In genomic region chr10:80204801-80205477, GRCh38 we compare ENCODE assay signal across 8 cellular contexts. TPM values are rescaled to one million over a fixed set of nuclear protein-coding genes. Genes with fewer than 3 reads are reported as not detected.
DNase-seq lines count a peak whose midpoint lies in the region; ATAC-seq and TF ChIP-seq lines count a peak whose summit lies in the region.

No MANE protein-coding gene starts in this region.

- peaks cover 0 to 6% (median 4%) of the 10 kb centered on the region in 3 donors for H3K36me3 Mint-ChIP-seq in immature natural killer cell

- no TSS peak for BruUV-seq in OCI-LY7 (replicated peaks; lab: Mats Ljungman, UMichigan)

- H3K79me2 ChIP-seq in OCI-LY7 (ENCODE audit: insufficient read depth, low read depth, low read length): peaks cover 53% of the 10 kb centered on the region

- peak overlapping the region; percentile 88 to 96 (median 92) for H3K4me3 Mint-ChIP-seq in immature natural killer cell

- CTCF ChIA-PET in OCI-LY7 (lab: Charles Lee; ENCODE audit: unreplicated experiment): interaction anchor here (2.2 kb wide), 1 partner anchor 17 kb away, joined by 15 read pairs; no protein-coding TSS in a partner anchor

- H3K4me2 ChIP-seq in OCI-LY7 (ENCODE audit: low read length): peak overlapping the region; percentile 99

- peak overlapping the region; percentile 62 for H3K27ac ChIP-seq in OCI-LY7 (ENCODE audit: low read depth, low read length, poor library complexity, severe bottlenecking)

- in situ Hi-C loops in astrocyte of the spinal cord (cut with HindIII; ENCODE audit: low sequenced_read_pairs): no loop called here

- H3K36me3 ChIP-seq in OCI-LY7 (ENCODE audit: insufficient read depth, low read length): 0 out of 2 replicates have a peak, but pooled peaks cover 7% of the 10 kb centered on the region

- intact Hi-C loops in OCI-LY7 (cut with micrococcal nuclease; ENCODE audit: unreplicated experiment): loop anchor here (1.0 to 10.0 kb wide), 5 partner anchors 18 to 960 kb away; no protein-coding TSS in a partner anchor

- H3K9me3 ChIP-seq in OCI-LY7 (ENCODE audit: low read length): no peaks in the 10 kb centered on the region

- peak; percentile 40 for ATAC-seq in HG02642 (IDR thresholded peaks at IDR 0.05; ENCODE audit: poor library complexity, unreplicated experiment)

- 0 out of 2 replicates have a peak overlapping the region, but pooled peaks have one; percentile 96 for H2AFZ ChIP-seq in OCI-LY7 (ENCODE audit: low read length)

- DNase-seq in NCI-H146 (lab: John Stamatoyannopoulos, UW) (peak; percentile 52), NCI-H146 treated with DMSO at 0.1 percent for 48 hours (lab: John Stamatoyannopoulos, UW; ENCODE audit: unreplicated experiment) (no peak), OCI-LY7 (ENCODE audit: low spot score) (peak; percentile 53), astrocyte of the spinal cord (ENCODE audit: low read depth, low spot score) (peak; percentile 28), immature natural killer cell (peak; percentile 60 to 70 (median 69))
- peak; percentile 40 to 42 for DNase-seq in stimulated activated CD4-positive, alpha-beta T cell treated with anti-CD3 and anti-CD28 coated beads, Interleukin-2, amount 100 ng/mL, for 24 hours
- no peak for DNase-seq in NK-92 treated with Interleukin-12 subunit alpha and Interleukin-12 subunit beta, amount 100 ng/mL, for 24 hours (lab: John Stamatoyannopoulos, UW)

- H4K20me1 ChIP-seq in OCI-LY7 (ENCODE audit: insufficient read depth, low read length): peaks cover 12% of the 10 kb centered on the region; the same call in 1 of the 2 replicates

- H3K4me1 ChIP-seq in OCI-LY7 (ENCODE audit: insufficient read depth, low read length, poor library complexity, severe bottlenecking): peaks cover 49% of the 10 kb centered on the region

- H3K4me3 ChIP-seq in OCI-LY7 (ENCODE audit: low read depth, low read length, poor library complexity, severe bottlenecking): peak overlapping the region; percentile 80
- peak overlapping the region; percentile 81 for H3K4me3 ChIP-seq in astrocyte of the spinal cord (ENCODE audit: low read depth, low read length)

- POLR2A ChIA-PET in OCI-LY7 (lab: Charles Lee): interaction anchor here (1.5 to 4.2 kb wide), 2 partner anchors 17 to 29 kb away, joined by 4 to 36 read pairs; no protein-coding TSS in a partner anchor

- no peaks in the 10 kb centered on the region for H3K9me3 Mint-ChIP-seq in immature natural killer cell

- no peaks in the 10 kb centered on the region for H3K9me2 ChIP-seq in OCI-LY7 (ENCODE audit: insufficient read depth, low read length)

- H3K27ac Mint-ChIP-seq in immature natural killer cell: peak overlapping the region; percentile 52 to 96 (median 87)

- peaks cover 3 to 7% (median 6%) of the 10 kb centered on the region in 3 donors for H3K27me3 Mint-ChIP-seq in immature natural killer cell (ENCODE audit: low read depth in 3 of 3)

- TF ChIP-seq CTCF in OCI-LY7 (conservative IDR thresholded peaks at IDR 0.05; ENCODE audit: low read length) (0 out of 2 replicates have a peak, but pooled peaks have one; percentile 9), astrocyte of the spinal cord (IDR thresholded peaks at IDR 0.05; ENCODE audit: low read depth, low read length) (no peak)

- H3K4me1 Mint-ChIP-seq in immature natural killer cell: peaks cover 57 to 59% of the 10 kb centered on the region in 2 donors

RNA-seq across cellular contexts. Expression of gene ANXA11, which starts 0.4 kb away (rescaled TPM):
- 87.8 and 93.9 TPM in 2 replicates for total RNA-seq in OCI-LY7 (2014; rRNA removed; shearing (Covaris generic))
- 164 and 199 TPM in 2 replicates for total RNA-seq in OCI-LY7 (2022)
- 100 to 1,000 TPM; 136 to 270 (median 181) TPM for polyA plus RNA-seq in immature natural killer cell

Comparison
In these comparisons a context has a peak if more than half of its experiments do, and no peak if none do; other contexts are left out.
1. DNase-seq: peak in NCI-H146 (single experiment), OCI-LY7 (single experiment), astrocyte of the spinal cord (single experiment), immature natural killer cell (3 of 3) and stimulated activated CD4-positive, alpha-beta T cell treated with anti-CD3 and anti-CD28 coated beads, Interleukin-2, amount 100 ng/mL, for 24 hours (2 of 2); none in NCI-H146 treated with DMSO at 0.1 percent for 48 hours (single experiment) and NK-92 treated with Interleukin-12 subunit alpha and Interleukin-12 subunit beta, amount 100 ng/mL, for 24 hours (single experiment).